1 cellular context compared by ENCODE assay signal in the genomic region with DNA sequence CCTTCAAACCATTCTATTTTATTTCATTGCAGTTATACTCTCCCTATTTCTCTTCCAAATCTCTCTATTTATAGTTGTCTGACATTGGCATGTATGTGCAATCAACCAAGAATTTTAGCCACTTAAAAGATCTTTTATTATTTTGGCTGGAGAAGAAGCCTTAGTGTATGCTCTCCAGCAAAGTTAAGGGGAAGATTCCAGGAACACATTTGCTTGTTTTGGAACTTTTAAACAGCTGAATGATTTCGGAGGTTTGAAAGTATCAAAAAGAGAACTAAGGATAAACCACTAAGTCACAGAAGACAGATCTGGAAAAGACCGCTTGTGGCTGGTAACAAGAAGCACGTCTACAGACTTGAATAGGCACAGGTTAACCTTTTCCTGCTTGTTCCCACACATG.
TF ChIP-seq lines count a peak whose summit lies in the region.

No MANE protein-coding gene starts in this region.

TF ChIP-seq in GM23338, 12 proteins besides CTCF, POLR2A, EP300 and RAD21 (continued from another document):
- TF ChIP-seq, protein P1, sequence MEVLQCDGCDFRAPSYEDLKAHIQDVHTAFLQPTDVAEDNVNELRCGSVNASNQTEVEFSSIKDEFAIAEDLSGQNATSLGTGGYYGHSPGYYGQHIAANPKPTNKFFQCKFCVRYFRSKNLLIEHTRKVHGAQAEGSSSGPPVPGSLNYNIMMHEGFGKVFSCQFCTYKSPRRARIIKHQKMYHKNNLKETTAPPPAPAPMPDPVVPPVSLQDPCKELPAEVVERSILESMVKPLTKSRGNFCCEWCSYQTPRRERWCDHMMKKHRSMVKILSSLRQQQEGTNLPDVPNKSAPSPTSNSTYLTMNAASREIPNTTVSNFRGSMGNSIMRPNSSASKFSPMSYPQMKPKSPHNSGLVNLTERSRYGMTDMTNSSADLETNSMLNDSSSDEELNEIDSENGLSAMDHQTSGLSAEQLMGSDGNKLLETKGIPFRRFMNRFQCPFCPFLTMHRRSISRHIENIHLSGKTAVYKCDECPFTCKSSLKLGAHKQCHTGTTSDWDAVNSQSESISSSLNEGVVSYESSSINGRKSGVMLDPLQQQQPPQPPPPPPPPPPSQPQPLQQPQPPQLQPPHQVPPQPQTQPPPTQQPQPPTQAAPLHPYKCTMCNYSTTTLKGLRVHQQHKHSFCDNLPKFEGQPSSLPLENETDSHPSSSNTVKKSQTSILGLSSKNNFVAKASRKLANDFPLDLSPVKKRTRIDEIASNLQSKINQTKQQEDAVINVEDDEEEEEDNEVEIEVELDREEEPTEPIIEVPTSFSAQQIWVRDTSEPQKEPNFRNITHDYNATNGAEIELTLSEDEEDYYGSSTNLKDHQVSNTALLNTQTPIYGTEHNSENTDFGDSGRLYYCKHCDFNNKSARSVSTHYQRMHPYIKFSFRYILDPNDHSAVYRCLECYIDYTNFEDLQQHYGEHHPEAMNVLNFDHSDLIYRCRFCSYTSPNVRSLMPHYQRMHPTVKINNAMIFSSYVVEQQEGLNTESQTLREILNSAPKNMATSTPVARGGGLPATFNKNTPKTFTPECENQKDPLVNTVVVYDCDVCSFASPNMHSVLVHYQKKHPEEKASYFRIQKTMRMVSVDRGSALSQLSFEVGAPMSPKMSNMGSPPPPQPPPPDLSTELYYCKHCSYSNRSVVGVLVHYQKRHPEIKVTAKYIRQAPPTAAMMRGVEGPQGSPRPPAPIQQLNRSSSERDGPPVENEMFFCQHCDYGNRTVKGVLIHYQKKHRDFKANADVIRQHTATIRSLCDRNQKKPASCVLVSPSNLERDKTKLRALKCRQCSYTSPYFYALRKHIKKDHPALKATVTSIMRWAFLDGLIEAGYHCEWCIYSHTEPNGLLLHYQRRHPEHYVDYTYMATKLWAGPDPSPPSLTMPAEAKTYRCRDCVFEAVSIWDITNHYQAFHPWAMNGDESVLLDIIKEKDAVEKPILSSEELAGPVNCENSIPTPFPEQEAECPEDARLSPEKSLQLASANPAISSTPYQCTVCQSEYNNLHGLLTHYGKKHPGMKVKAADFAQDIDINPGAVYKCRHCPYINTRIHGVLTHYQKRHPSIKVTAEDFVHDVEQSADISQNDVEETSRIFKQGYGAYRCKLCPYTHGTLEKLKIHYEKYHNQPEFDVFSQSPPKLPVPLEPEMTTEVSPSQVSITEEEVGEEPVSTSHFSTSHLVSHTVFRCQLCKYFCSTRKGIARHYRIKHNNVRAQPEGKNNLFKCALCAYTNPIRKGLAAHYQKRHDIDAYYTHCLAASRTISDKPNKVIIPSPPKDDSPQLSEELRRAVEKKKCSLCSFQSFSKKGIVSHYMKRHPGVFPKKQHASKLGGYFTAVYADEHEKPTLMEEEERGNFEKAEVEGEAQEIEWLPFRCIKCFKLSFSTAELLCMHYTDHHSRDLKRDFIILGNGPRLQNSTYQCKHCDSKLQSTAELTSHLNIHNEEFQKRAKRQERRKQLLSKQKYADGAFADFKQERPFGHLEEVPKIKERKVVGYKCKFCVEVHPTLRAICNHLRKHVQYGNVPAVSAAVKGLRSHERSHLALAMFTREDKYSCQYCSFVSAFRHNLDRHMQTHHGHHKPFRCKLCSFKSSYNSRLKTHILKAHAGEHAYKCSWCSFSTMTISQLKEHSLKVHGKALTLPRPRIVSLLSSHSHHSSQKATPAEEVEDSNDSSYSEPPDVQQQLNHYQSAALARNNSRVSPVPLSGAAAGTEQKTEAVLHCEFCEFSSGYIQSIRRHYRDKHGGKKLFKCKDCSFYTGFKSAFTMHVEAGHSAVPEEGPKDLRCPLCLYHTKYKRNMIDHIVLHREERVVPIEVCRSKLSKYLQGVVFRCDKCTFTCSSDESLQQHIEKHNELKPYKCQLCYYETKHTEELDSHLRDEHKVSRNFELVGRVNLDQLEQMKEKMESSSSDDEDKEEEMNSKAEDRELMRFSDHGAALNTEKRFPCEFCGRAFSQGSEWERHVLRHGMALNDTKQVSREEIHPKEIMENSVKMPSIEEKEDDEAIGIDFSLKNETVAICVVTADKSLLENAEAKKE (CRISPR knock-in tag; IDR thresholded peaks at IDR 0.05): no peak
- no peak for TF ChIP-seq ZNF114 (CRISPR knock-in tag; IDR thresholded peaks at IDR 0.05)
- no peak for TF ChIP-seq EZH2phosphoT487 (IDR thresholded peaks at IDR 0.05; ENCODE audit: unreplicated experiment)
- TF ChIP-seq POLR2AphosphoS5 (IDR thresholded peaks at IDR 0.05; ENCODE audit: low read depth): no peak
- no peak for TF ChIP-seq CREB1 (CRISPR knock-in tag; IDR thresholded peaks at IDR 0.05; ENCODE audit: low read depth)
- TF ChIP-seq JUNB (IDR thresholded peaks at IDR 0.05; ENCODE audit: unreplicated experiment): no peak
- TF ChIP-seq STAT1 (IDR thresholded peaks at IDR 0.05; ENCODE audit: unreplicated experiment): no peak
- TF ChIP-seq, protein P2, sequence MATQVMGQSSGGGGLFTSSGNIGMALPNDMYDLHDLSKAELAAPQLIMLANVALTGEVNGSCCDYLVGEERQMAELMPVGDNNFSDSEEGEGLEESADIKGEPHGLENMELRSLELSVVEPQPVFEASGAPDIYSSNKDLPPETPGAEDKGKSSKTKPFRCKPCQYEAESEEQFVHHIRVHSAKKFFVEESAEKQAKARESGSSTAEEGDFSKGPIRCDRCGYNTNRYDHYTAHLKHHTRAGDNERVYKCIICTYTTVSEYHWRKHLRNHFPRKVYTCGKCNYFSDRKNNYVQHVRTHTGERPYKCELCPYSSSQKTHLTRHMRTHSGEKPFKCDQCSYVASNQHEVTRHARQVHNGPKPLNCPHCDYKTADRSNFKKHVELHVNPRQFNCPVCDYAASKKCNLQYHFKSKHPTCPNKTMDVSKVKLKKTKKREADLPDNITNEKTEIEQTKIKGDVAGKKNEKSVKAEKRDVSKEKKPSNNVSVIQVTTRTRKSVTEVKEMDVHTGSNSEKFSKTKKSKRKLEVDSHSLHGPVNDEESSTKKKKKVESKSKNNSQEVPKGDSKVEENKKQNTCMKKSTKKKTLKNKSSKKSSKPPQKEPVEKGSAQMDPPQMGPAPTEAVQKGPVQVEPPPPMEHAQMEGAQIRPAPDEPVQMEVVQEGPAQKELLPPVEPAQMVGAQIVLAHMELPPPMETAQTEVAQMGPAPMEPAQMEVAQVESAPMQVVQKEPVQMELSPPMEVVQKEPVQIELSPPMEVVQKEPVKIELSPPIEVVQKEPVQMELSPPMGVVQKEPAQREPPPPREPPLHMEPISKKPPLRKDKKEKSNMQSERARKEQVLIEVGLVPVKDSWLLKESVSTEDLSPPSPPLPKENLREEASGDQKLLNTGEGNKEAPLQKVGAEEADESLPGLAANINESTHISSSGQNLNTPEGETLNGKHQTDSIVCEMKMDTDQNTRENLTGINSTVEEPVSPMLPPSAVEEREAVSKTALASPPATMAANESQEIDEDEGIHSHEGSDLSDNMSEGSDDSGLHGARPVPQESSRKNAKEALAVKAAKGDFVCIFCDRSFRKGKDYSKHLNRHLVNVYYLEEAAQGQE (IDR thresholded peaks at IDR 0.05; ENCODE audit: unreplicated experiment): no peak
- no peak for TF ChIP-seq NANOG (IDR thresholded peaks at IDR 0.05; ENCODE audit: borderline replicate concordance)
TF ChIP-seq in GM23338: peak in this region for 0.
